In genomic region chr15:26838742-26839460, GRCh38 we compare ENCODE assay signal across 1 cellular context.
TF ChIP-seq lines count a peak whose summit lies in the region.

No MANE protein-coding gene starts in this region.

TF ChIP-seq in GM12878, 131 proteins besides CTCF, POLR2A, EP300 and RAD21 (continued from another document):
- no peak for TF ChIP-seq TAF1 (IDR thresholded peaks at IDR 0.05; ENCODE audit: borderline replicate concordance, low read depth, low read length)
- no peak for TF ChIP-seq TCF3 (IDR thresholded peaks at IDR 0.05; ENCODE audit: borderline replicate concordance, insufficient read depth, low read depth, low read length)
- TF ChIP-seq CBFB (IDR thresholded peaks at IDR 0.05; ENCODE audit: low read depth), result no peak
- no peak for TF ChIP-seq MLLT1 (IDR thresholded peaks at IDR 0.05)
- no peak for TF ChIP-seq BCL3 (IDR thresholded peaks at IDR 0.05; ENCODE audit: borderline replicate concordance, insufficient read depth, low read depth, low read length, poor library complexity, severe bottlenecking)
- TF ChIP-seq ZBTB4 (CRISPR knock-in tag; IDR thresholded peaks at IDR 0.05), result no peak
- TF ChIP-seq REST (IDR thresholded peaks at IDR 0.05; ENCODE audit: low read depth, low read length), result no peak
- no peak for TF ChIP-seq DPF2 (IDR thresholded peaks at IDR 0.05)
- no peak for TF ChIP-seq NFXL1 (IDR thresholded peaks at IDR 0.05; ENCODE audit: borderline replicate concordance)
- TF ChIP-seq NKRF (conservative IDR thresholded peaks at IDR 0.05), result no peak
- no peak for TF ChIP-seq MYC (IDR thresholded peaks at IDR 0.05; ENCODE audit: insufficient read depth, insufficient read length, insufficient replicate concordance, low read length, severe bottlenecking)
- no peak for TF ChIP-seq RB1 (IDR thresholded peaks at IDR 0.05; ENCODE audit: borderline replicate concordance)
TF ChIP-seq in GM12878: peak in this region for 0.
